29 cellular contexts compared by ENCODE assay signal in the genomic region with DNA sequence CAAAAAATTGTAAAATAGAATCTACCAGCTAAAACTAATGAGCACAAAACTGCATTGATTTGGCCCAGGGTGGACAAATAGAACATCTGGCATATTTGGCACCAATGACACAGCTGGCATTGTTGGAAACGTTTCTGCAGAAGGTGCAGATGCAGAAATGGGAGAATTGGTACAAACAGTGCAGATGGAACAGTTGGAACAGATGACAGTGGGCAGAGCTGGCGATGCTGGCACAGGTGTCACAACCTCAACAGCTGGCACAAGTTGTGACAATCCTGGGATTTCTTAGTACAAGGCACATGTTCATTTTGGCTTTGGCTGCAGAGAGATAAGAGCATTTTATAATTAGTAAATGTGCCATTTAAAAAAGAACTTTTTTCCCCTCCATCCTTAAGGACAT.
"Had no signal": no experiment of that assay in that cellular context is flagged by ENCODE, and none has a peak within 500 bp of the region (broad histone marks: within the 10 kb centered on the region; RNA-seq: fewer than 3 reads in every experiment).

No MANE protein-coding gene starts in this region.

- H3K9me3 ChIP-seq: adrenal gland, gastrocnemius medialis, heart left ventricle, pancreas, psoas muscle, right atrium auricular region, stomach, suprapubic skin, tibial artery had no signal

- H3K27ac ChIP-seq: adrenal gland, cardiac muscle cell, coronary artery, gastrocnemius medialis, heart left ventricle, pancreas, psoas muscle, right atrium auricular region, stomach, suprapubic skin, tibial artery had no signal

- H3K36me3 ChIP-seq: adrenal gland, cardiac muscle cell, gastrocnemius medialis, heart left ventricle, pancreas, right atrium auricular region, stomach, suprapubic skin, tibial artery had no signal

- H3K4me3 ChIP-seq: adrenal gland, cardiac muscle cell, coronary artery, dorsolateral prefrontal cortex, gastrocnemius medialis, heart left ventricle, pancreas, psoas muscle, right atrium auricular region, stomach, suprapubic skin, tibial artery had no signal

- H3K4me1 ChIP-seq: adrenal gland, gastrocnemius medialis, heart left ventricle, pancreas, psoas muscle, right atrium auricular region, stomach, suprapubic skin, tibial artery had no signal

- DNase-seq: activated B cell treated with CpG ODN at 0.5 μM for 24 hours; activated CD4-positive, alpha-beta T cell treated with anti-CD3 and anti-CD28 coated beads for 36 hours; activated naive CD4-positive, alpha-beta T cell treated with anti-CD3 and anti-CD28 coated beads for 36 hours; activated naive CD8-positive, alpha-beta T cell treated with anti-CD3 and anti-CD28 coated beads for 36 hours; activated T-cell treated with anti-CD3 and anti-CD28 coated beads for 4 hours; activated T-cell treated with anti-CD3 and anti-CD28 coated beads, Interleukin-2, amount 50 U/mL, for 72 hours; adrenal gland; aorta; effector memory CD4-positive, alpha-beta T cell; gastrocnemius medialis; heart left ventricle; immature natural killer cell; kidney; left colon; mammary epithelial cell; naive thymus-derived CD4-positive, alpha-beta T cell; psoas muscle; stimulated activated CD4-positive, alpha-beta T cell treated with anti-CD3 and anti-CD28 coated beads, Interleukin-15, amount 100 ng/mL, for 24 hours; stimulated activated CD4-positive, alpha-beta T cell treated with anti-CD3 and anti-CD28 coated beads, Interleukin-2, amount 100 ng/mL, for 24 hours; stimulated activated naive B cell treated with anti-CD40 and anti-IgM and Interleukin-4, amounts not matched to agents 10 μg/mL and 1 μg/mL and 100 μg/mL, for 72 hours; stomach; T-helper 2 cell; tibial artery had no signal

- H3K27me3 ChIP-seq: cardiac muscle cell, dorsolateral prefrontal cortex, pancreas, right atrium auricular region had no signal
